1 cellular context compared by ENCODE assay signal in genomic region chr2:42057902-42058450, GRCh38.
TF ChIP-seq lines count a peak whose summit lies in the region.

No MANE protein-coding gene starts in this region.

TF ChIP-seq in HepG2, 621 proteins besides CTCF, POLR2A, EP300 and RAD21 (continued from another document):
- peak; percentile 22; the same call in 1 of the 2 replicates for TF ChIP-seq ZNF687 (CRISPR knock-in tag; IDR thresholded peaks at IDR 0.05)
- peak; percentile 34 for TF ChIP-seq AGO2 (optimal IDR thresholded peaks at IDR 0.05; ENCODE audit: low read depth, low read length)
